13 cellular contexts compared by ENCODE assay signal in the genomic region with DNA sequence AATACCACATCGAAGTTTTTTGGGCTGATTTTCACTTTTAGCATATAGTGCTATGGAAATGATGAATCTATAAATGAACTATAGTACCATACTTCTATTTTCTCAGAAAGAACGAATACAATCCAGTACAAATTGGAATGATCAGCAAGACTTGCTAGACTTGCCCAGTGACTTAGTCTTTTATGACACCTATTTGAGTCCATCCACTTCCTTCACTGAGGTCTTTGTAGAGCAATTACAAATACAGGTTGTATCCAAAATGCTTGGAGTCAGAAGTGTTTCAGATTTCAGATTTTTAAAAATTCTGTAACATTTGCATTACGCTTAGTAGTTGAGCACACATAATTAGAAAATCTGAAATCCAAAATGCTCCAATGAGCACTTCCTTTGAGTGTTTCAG.
DNase-seq lines count a peak whose midpoint lies in the region; ATAC-seq and TF ChIP-seq lines count a peak whose summit lies in the region.
"Had no signal": no experiment of that assay in that cellular context is flagged by ENCODE, and none has a peak within 500 bp of the region (broad histone marks: within the 10 kb centered on the region; RNA-seq: fewer than 3 reads in every experiment).

No MANE protein-coding gene starts in this region.

- POLR2A ChIA-PET in naive thymus-derived CD8-positive, alpha-beta T cell (lab: Charles Lee) = no interaction called here

- CTCF ChIA-PET in Calu3 (lab: Charles Lee) = no interaction called here

- no peaks in the 10 kb centered on the region for H3K27me3 Mint-ChIP-seq in Calu3 (ENCODE audit: unreplicated experiment)
- no peaks in the 10 kb centered on the region for H3K27me3 Mint-ChIP-seq in naive thymus-derived CD8-positive, alpha-beta T cell

- TF ChIP-seq POLR2A in breast epithelium (IDR thresholded peaks at IDR 0.05) = no peak
- no peak for TF ChIP-seq POLR2A in prostate gland (IDR thresholded peaks at IDR 0.05)

- no peak for DNase-seq in Calu3
- no peak for DNase-seq in breast epithelium (ENCODE audit: low spot score in 2 of 2)
- no peak for DNase-seq in prostate gland (ENCODE audit: low spot score)
- DNase-seq in HUDEP-2 (lab: John Stamatoyannopoulos, UW; ENCODE audit: unreplicated experiment in 76 of 76) = no peak
- DNase-seq in naive thymus-derived CD8-positive, alpha-beta T cell = no peak
- no peak for DNase-seq in NCI-H1092 treated with DMSO at 0.1 percent for 48 hours (lab: John Stamatoyannopoulos, UW)
- DNase-seq: Kasumi-1; ovary; stimulated activated CD4-positive, alpha-beta T cell treated with anti-CD3 and anti-CD28 coated beads, Interleukin-4, amount 100 ng/mL, for 1 hour; testis had no signal

- H3K4me3 ChIP-seq in Loucy (ENCODE audit: low read length, poor library complexity, severe bottlenecking) (no peak overlapping the region), breast epithelium (no peak overlapping the region), prostate gland (no peak overlapping the region)
- H3K4me3 ChIP-seq: ovary, SK-N-MC, testis had no signal

- H3K9me3 Mint-ChIP-seq in Calu3 (ENCODE audit: low read depth, unreplicated experiment) = no peaks in the 10 kb centered on the region
- H3K9me3 Mint-ChIP-seq in naive thymus-derived CD8-positive, alpha-beta T cell = peaks cover 0 to 7% (median 0%) of the 10 kb centered on the region in 9 donors

- H3K27ac ChIP-seq in breast epithelium (peak overlapping the region; percentile 81 to 84), prostate gland (peak overlapping the region; percentile 47 to 60)
- H3K27ac ChIP-seq: ovary, SK-N-MC, testis had no signal

- peak overlapping the region; percentile 25 for H3K4me3 Mint-ChIP-seq in Calu3 (ENCODE audit: low read depth, unreplicated experiment)
- peak overlapping the region in 2 of 10 donors; percentile 6 to 7 for H3K4me3 Mint-ChIP-seq in naive thymus-derived CD8-positive, alpha-beta T cell

- 82% methylated on average over 3 of the region's 3 CpGs for WGBS in prostate gland

- peaks cover 93% of the 10 kb centered on the region for H3K79me2 ChIP-seq in Loucy (ENCODE audit: insufficient read depth, low read length)

- BruUV-seq in Calu3 (replicated peaks; lab: Mats Ljungman, UMichigan) = no TSS peak

- peak overlapping the region; percentile 70 for H3K4me2 ChIP-seq in Loucy (ENCODE audit: low read depth, low read length, poor library complexity, severe bottlenecking)

- H3K9me3 ChIP-seq in Loucy (ENCODE audit: insufficient read depth, low read depth, low read length) = no peaks in the 10 kb centered on the region
- no peaks in the 10 kb centered on the region for H3K9me3 ChIP-seq in breast epithelium
- no peaks in the 10 kb centered on the region for H3K9me3 ChIP-seq in prostate gland
- H3K9me3 ChIP-seq: ovary, testis had no signal

- peaks cover 16% of the 10 kb centered on the region for H3K36me3 Mint-ChIP-seq in Calu3 (ENCODE audit: insufficient read depth, unreplicated experiment)
- peaks cover 0 to 9% (median 0%) of the 10 kb centered on the region in 3 donors for H3K36me3 Mint-ChIP-seq in naive thymus-derived CD8-positive, alpha-beta T cell

- peak overlapping the region; percentile 76 for H3K27ac Mint-ChIP-seq in Calu3 (ENCODE audit: unreplicated experiment)
- peak overlapping the region in 3 of 10 donors; percentile 35 to 72 (median 37) for H3K27ac Mint-ChIP-seq in naive thymus-derived CD8-positive, alpha-beta T cell

- H3K36me3 ChIP-seq in Loucy (ENCODE audit: insufficient read depth, low read length) (no peaks in the 10 kb centered on the region), breast epithelium (no peaks in the 10 kb centered on the region), prostate gland (no peaks in the 10 kb centered on the region)
- H3K36me3 ChIP-seq: ovary had no signal

- H3K4me1 ChIP-seq in Loucy (ENCODE audit: insufficient read depth, low read length, poor library complexity, severe bottlenecking) = peaks cover 64% of the 10 kb centered on the region
- peaks cover 0 to 6% of the 10 kb centered on the region in 2 donors for H3K4me1 ChIP-seq in breast epithelium
- peaks cover 7% of the 10 kb centered on the region for H3K4me1 ChIP-seq in prostate gland (replicated peaks)

- H3K4me1 Mint-ChIP-seq in Calu3 (ENCODE audit: low read depth, unreplicated experiment) = peaks cover 39% of the 10 kb centered on the region
- H3K4me1 Mint-ChIP-seq in naive thymus-derived CD8-positive, alpha-beta T cell = peaks cover 18 to 82% (median 54%) of the 10 kb centered on the region in 4 donors

- H4K20me1 ChIP-seq in Loucy (ENCODE audit: insufficient read depth, low read length, poor library complexity, severe bottlenecking) = peaks cover 7% of the 10 kb centered on the region

- peaks cover 12% of the 10 kb centered on the region for H3F3A ChIP-seq in Loucy (ENCODE audit: low read depth)

- no peak for ATAC-seq in naive thymus-derived CD8-positive, alpha-beta T cell
- no peak for ATAC-seq in HG03108 (IDR thresholded peaks at IDR 0.05; ENCODE audit: unreplicated experiment)

- H2AFZ ChIP-seq in Loucy (ENCODE audit: low read length) = no peak overlapping the region

- H3K9me2 ChIP-seq in Loucy (replicated peaks; ENCODE audit: low read depth, low read length) = no peaks in the 10 kb centered on the region

- H3K9ac ChIP-seq in Loucy (ENCODE audit: low read depth, low read length, poor library complexity, severe bottlenecking) = peak overlapping the region; percentile 51

- H3K27me3 ChIP-seq in Loucy (ENCODE audit: insufficient read depth, low read length, poor library complexity, severe bottlenecking) (no peaks in the 10 kb centered on the region), breast epithelium (no peaks in the 10 kb centered on the region), prostate gland (replicated peaks; ENCODE audit: insufficient read depth) (no peaks in the 10 kb centered on the region)
- H3K27me3 ChIP-seq: ovary, testis had no signal

- no peak for TF ChIP-seq CTCF in Calu3 (IDR thresholded peaks at IDR 0.05; ENCODE audit: unreplicated experiment)
- TF ChIP-seq CTCF in Loucy (conservative IDR thresholded peaks at IDR 0.05; ENCODE audit: low read length) = no peak
- no peak for TF ChIP-seq CTCF in breast epithelium (IDR thresholded peaks at IDR 0.05)
- TF ChIP-seq CTCF in prostate gland (IDR thresholded peaks at IDR 0.05) = no peak

- intact Hi-C loops in Calu3 (cut with micrococcal nuclease; ENCODE audit: unreplicated experiment) (loop anchor here (2.0 kb wide), 1 partner anchor 29 kb away; no protein-coding TSS in a partner anchor), breast epithelium (cut with DNase I; ENCODE audit: low total_unique reads) (no loop called here), prostate gland (cut with DNase I) (no loop called here)
